ENCODE assay signal across 9 cellular contexts in the genomic region with DNA sequence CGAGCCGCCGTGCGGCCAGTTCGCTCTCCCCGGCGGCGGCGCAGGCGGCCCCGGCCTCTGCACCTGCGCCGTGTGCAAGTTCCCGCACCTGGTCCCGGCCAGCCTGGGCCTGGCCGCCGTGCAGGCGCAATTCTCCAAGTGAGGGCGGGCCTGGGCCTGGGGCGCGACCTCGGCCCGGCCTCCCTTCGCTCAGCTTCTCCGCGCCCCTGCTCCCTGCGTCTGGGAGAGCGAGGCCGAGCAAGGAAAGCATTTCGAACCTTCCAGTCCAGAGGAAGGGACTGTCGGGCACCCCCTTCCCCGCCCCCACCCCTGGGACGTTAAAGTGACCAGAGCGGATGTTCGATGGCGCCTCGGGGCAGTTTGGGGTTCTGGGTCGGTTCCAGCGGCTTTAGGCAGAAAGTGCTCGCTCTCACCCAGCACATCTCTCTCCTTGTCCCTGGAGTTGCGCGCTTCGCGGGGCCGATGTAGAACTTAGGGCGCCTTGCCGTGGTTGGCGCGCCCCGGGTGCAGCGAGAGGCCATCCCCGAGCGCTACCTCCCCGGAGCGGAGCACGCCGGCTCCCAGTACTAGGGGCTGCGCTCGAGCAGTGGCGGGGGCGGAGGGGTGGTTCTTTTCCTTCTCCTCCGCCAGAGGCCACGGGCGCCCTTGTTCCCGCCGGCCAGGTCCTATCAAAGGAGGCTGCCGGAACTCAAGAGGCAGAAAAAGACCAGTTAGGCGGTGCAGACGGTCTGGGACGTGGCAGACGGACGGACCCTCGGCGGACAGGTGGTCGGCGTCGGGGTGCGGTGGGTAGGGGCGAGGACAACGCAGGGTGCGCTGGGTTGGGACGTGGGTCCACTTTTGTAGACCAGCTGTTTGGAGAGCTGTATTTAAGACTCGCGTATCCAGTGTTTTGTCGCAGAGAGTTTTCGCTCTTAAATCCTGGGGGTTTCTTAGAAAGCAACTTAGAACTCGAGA. TPM values are rescaled to one million over a fixed set of nuclear protein-coding genes. Genes with fewer than 3 reads are reported as not detected.
DNase-seq lines count a peak whose midpoint lies in the region; ATAC-seq, FAIRE-seq and TF ChIP-seq lines count a peak whose summit lies in the region.
"Had no signal": no experiment of that assay in that cellular context is flagged by ENCODE, and none has a peak within 500 bp of the region (broad histone marks: within the 10 kb centered on the region; RNA-seq: fewer than 3 reads in every experiment).

No MANE protein-coding gene starts in this region.

- peak overlapping the region; percentile 83 for H3K4me3 Mint-ChIP-seq in CD4-positive, alpha-beta T cell
- H3K4me3 Mint-ChIP-seq in activated naive CD8-positive, alpha-beta T cell treated with anti-CD3 and anti-CD28 coated beads, Interleukin-2, amount 50 U/mL, for 24 hours: peak overlapping the region; percentile 61

- no peak for DNase-seq in CD4-positive, alpha-beta T cell
- peak; percentile 23 for DNase-seq in activated naive CD8-positive, alpha-beta T cell treated with anti-CD3 and anti-CD28 coated beads, Interleukin-2, amount 50 U/mL, for 24 hours
- DNase-seq in keratinocyte (ENCODE audit: low read depth, low spot score) (no peak), stomach (no peak)

- H3K9ac ChIP-seq in keratinocyte (ENCODE audit: control insufficient read depth, extremely low read depth, insufficient read depth, low read length): no peak overlapping the region

- H3K4me3 ChIP-seq in keratinocyte (ENCODE audit: control insufficient read depth in 2 of 3, extremely low read depth in 1 of 3, insufficient read depth in 2 of 3, low read depth in 1 of 3, low read length in 3 of 3): peak overlapping the region in 1 of 3 experiments; percentile 49
- peak overlapping the region; percentile 35 to 54 (median 45) for H3K4me3 ChIP-seq in stomach

- no peak overlapping the region for H2AFZ ChIP-seq in keratinocyte (ENCODE audit: control insufficient read depth, low read length)

- no peak for TF ChIP-seq CTCF in CD4-positive, alpha-beta T cell (IDR thresholded peaks at IDR 0.05)
- TF ChIP-seq CTCF in keratinocyte (optimal IDR thresholded peaks at IDR 0.05 in 1 of 3, IDR thresholded peaks at IDR 0.05 in 1 of 3, conservative IDR thresholded peaks at IDR 0.05 in 1 of 3; ENCODE audit: extremely low read depth in 1 of 3, insufficient read depth in 2 of 3, low read length in 3 of 3): no peak
- TF ChIP-seq CTCF in stomach (IDR thresholded peaks at IDR 0.05): no peak

- no peaks in the 10 kb centered on the region for H3K9me3 Mint-ChIP-seq in CD4-positive, alpha-beta T cell
- no peaks in the 10 kb centered on the region for H3K9me3 Mint-ChIP-seq in activated naive CD8-positive, alpha-beta T cell treated with anti-CD3 and anti-CD28 coated beads, Interleukin-2, amount 50 U/mL, for 24 hours

- FAIRE-seq in keratinocyte (lab: Jason Lieb, UNC): no peak

- no peaks in the 10 kb centered on the region for H3K79me2 ChIP-seq in keratinocyte (ENCODE audit: control insufficient read depth, insufficient read depth, low read length)

- peak; percentile 37 for ATAC-seq in CD4-positive, alpha-beta T cell (ENCODE audit: poor library complexity)
- ATAC-seq in HG03460 (IDR thresholded peaks at IDR 0.05; ENCODE audit: unreplicated experiment): peak; percentile 16
- ATAC-seq in activated naive CD8-positive, alpha-beta T cell treated with anti-CD3 and anti-CD28 coated beads, Interleukin-2, amount 50 U/mL, for 24 hours: peak; percentile 25
- no peak for ATAC-seq in HG02884 (IDR thresholded peaks at IDR 0.05; ENCODE audit: unreplicated experiment)
- ATAC-seq in HG02885 (IDR thresholded peaks at IDR 0.05; ENCODE audit: poor library complexity, unreplicated experiment): no peak
- no peak for ATAC-seq in HG03045 (IDR thresholded peaks at IDR 0.05; ENCODE audit: unreplicated experiment)

- peaks cover 75% of the 10 kb centered on the region for H3K27me3 Mint-ChIP-seq in CD4-positive, alpha-beta T cell
- H3K27me3 Mint-ChIP-seq in activated naive CD8-positive, alpha-beta T cell treated with anti-CD3 and anti-CD28 coated beads, Interleukin-2, amount 50 U/mL, for 24 hours: peaks cover 76% of the 10 kb centered on the region

- no peaks in the 10 kb centered on the region for H4K20me1 ChIP-seq in keratinocyte (ENCODE audit: control insufficient read depth, extremely low read depth, insufficient read depth, low read length)

- TF ChIP-seq POLR2A in stomach (IDR thresholded peaks at IDR 0.05): no peak

- no peak overlapping the region for H3K27ac ChIP-seq in CD4-positive, alpha-beta T cell (ENCODE audit: low read depth, low read length)
- no peak overlapping the region for H3K27ac ChIP-seq in keratinocyte (ENCODE audit: control insufficient read depth, insufficient read depth, low read length)
- H3K27ac ChIP-seq in stomach: no peak overlapping the region

- dilution Hi-C loops in keratinocyte (cut with MboI; ENCODE audit: extremely low pct_ligation_motif_present, low sequenced_read_pairs): no loop called here

- H3K9me1 ChIP-seq in keratinocyte (ENCODE audit: control insufficient read depth, extremely low read depth, insufficient read depth, low read length): no peaks in the 10 kb centered on the region

- no peak for TF ChIP-seq EP300 in stomach (IDR thresholded peaks at IDR 0.05)

- WGBS in stomach, 5 donors: 1 to 6% (median 3%) methylated on average over 54 to 87 of the region's 87 CpGs

- peaks cover 7% of the 10 kb centered on the region for H3K9me3 ChIP-seq in CD4-positive, alpha-beta T cell (ENCODE audit: control insufficient read depth, low read length)
- H3K9me3 ChIP-seq in keratinocyte (ENCODE audit: control insufficient read depth, low read depth, low read length) (no peaks in the 10 kb centered on the region), stomach (peaks cover 4 to 13% (median 11%) of the 10 kb centered on the region in 4 donors)

- intact Hi-C loops in CD4-positive, alpha-beta T cell (cut with DNase I, micrococcal nuclease): no loop called here
- intact Hi-C loops in stomach (cut with DNase I; ENCODE audit: low total_unique reads): no loop called here

- H3K4me2 ChIP-seq in keratinocyte (ENCODE audit: control insufficient read depth, extremely low read depth, insufficient read depth, low read depth, low read length): peak overlapping the region; percentile 50

- H3K27me3 ChIP-seq in CD4-positive, alpha-beta T cell (ENCODE audit: control insufficient read depth, insufficient read depth, low read length): peaks cover 82% of the 10 kb centered on the region
- H3K27me3 ChIP-seq in keratinocyte (ENCODE audit: control insufficient read depth, extremely low read depth, insufficient read depth, low read length): peaks cover 84% of the 10 kb centered on the region
- peaks cover 13 to 99% (median 80%) of the 10 kb centered on the region in 3 donors for H3K27me3 ChIP-seq in stomach

- H3K4me1 Mint-ChIP-seq in CD4-positive, alpha-beta T cell (ENCODE audit: low read depth): peaks cover 23% of the 10 kb centered on the region
- H3K4me1 Mint-ChIP-seq in activated naive CD8-positive, alpha-beta T cell treated with anti-CD3 and anti-CD28 coated beads, Interleukin-2, amount 50 U/mL, for 24 hours: peaks cover 16% of the 10 kb centered on the region

- H3K36me3 ChIP-seq in keratinocyte (ENCODE audit: control insufficient read depth in 2 of 2, extremely low read depth in 1 of 2, insufficient read depth in 2 of 2, low read length in 2 of 2) (no peaks in the 10 kb centered on the region), stomach (no peaks in the 10 kb centered on the region)

- CTCF ChIA-PET in CD4-positive, alpha-beta T cell (lab: Charles Lee): no interaction called here

- POLR2A ChIA-PET in CD4-positive, alpha-beta T cell (lab: Charles Lee): no interaction called here

- H3K36me3 Mint-ChIP-seq in CD4-positive, alpha-beta T cell (ENCODE audit: low read depth): no peaks in the 10 kb centered on the region
- H3K36me3 Mint-ChIP-seq in activated naive CD8-positive, alpha-beta T cell treated with anti-CD3 and anti-CD28 coated beads, Interleukin-2, amount 50 U/mL, for 24 hours (ENCODE audit: low read depth): no peaks in the 10 kb centered on the region

- peaks cover 5% of the 10 kb centered on the region for H3K4me1 ChIP-seq in keratinocyte (ENCODE audit: control insufficient read depth, extremely low read depth, insufficient read depth, low read length)
- peaks cover 16 to 30% (median 27%) of the 10 kb centered on the region in 4 donors for H3K4me1 ChIP-seq in stomach

- no peak overlapping the region for H3K27ac Mint-ChIP-seq in CD4-positive, alpha-beta T cell
- no peak overlapping the region for H3K27ac Mint-ChIP-seq in activated naive CD8-positive, alpha-beta T cell treated with anti-CD3 and anti-CD28 coated beads, Interleukin-2, amount 50 U/mL, for 24 hours

RNA-seq across cellular contexts. Expression of gene OLIG1, which starts 1.3 kb away (rescaled TPM):
- total RNA-seq in CD4-positive, alpha-beta T cell: not detected
- polyA plus RNA-seq in keratinocyte (not detected in 3 replicates), stomach (not detected)
- polyA plus RNA-seq in keratinocyte (2011; ENCODE audit: low read depth): not detected
- polyA plus RNA-seq in keratinocyte (2011; cell fraction: cytosol; rRNA removed): not detected in 2 replicates
- polyA plus RNA-seq in keratinocyte (2011; cell fraction: nucleus; rRNA removed): not detected in 2 replicates
- not detected in 2 replicates for polyA plus RNA-seq in keratinocyte (2012; ENCODE audit: low replicate concordance)
- not detected in 3 replicates for polyA minus RNA-seq in keratinocyte
- polyA minus RNA-seq in keratinocyte (2011; cell fraction: cytosol; rRNA and poly(A)+ RNA removed): not detected
- polyA minus RNA-seq in keratinocyte (2011; cell fraction: nucleus; rRNA and poly(A)+ RNA removed): not detected in 2 replicates
- not detected for total RNA-seq in stomach

RNA-seq across cellular contexts. Expression of gene OLIG2, which starts 45.5 kb away (rescaled TPM):
- total RNA-seq in CD4-positive, alpha-beta T cell: not detected
- polyA plus RNA-seq in keratinocyte (not detected in 3 replicates), stomach (not detected)
- polyA plus RNA-seq in keratinocyte (2011; ENCODE audit: low read depth): not detected
- not detected in 2 replicates for polyA plus RNA-seq in keratinocyte (2011; cell fraction: cytosol; rRNA removed)
- not detected in 2 replicates for polyA plus RNA-seq in keratinocyte (2011; cell fraction: nucleus; rRNA removed)
- not detected in 2 replicates for polyA plus RNA-seq in keratinocyte (2012; ENCODE audit: low replicate concordance)
- not detected in 3 replicates for polyA minus RNA-seq in keratinocyte
- not detected for polyA minus RNA-seq in keratinocyte (2011; cell fraction: cytosol; rRNA and poly(A)+ RNA removed)
- polyA minus RNA-seq in keratinocyte (2011; cell fraction: nucleus; rRNA and poly(A)+ RNA removed): not detected in 2 replicates
- total RNA-seq in stomach: not detected
- polyA plus RNA-seq: adipose tissue had no signal

Comparison
In these comparisons a context has a peak if more than half of its experiments do, and no peak if none do; other contexts are left out.
1. ATAC-seq: peak in CD4-positive, alpha-beta T cell (single experiment), HG03460 (single experiment) and activated naive CD8-positive, alpha-beta T cell treated with anti-CD3 and anti-CD28 coated beads, Interleukin-2, amount 50 U/mL, for 24 hours (single experiment); none in HG02884 (single experiment), HG02885 (single experiment) and HG03045 (single experiment).